In genomic region chr7:16089801-16090200, GRCh38 we compare ENCODE assay signal across 16 cellular contexts.
"Had no signal": no experiment of that assay in that cellular context is flagged by ENCODE, and none has a peak within 500 bp of the region (broad histone marks: within the 10 kb centered on the region; RNA-seq: fewer than 3 reads in every experiment).

No MANE protein-coding gene starts in this region.

- DNase-seq: IMR-90, KBM-7, NCI-H1092, NCI-H1105 treated with DMSO at 0.1 percent for 48 hours, NCI-H1417 treated with DMSO at 0.1 percent for 48 hours, NCI-H146, NCI-H1694 treated with DMSO at 0.1 percent for 48 hours, NCI-H1930, NCI-H2081, NCI-H2107, NCI-H2227 treated with DMSO at 0.1 percent for 48 hours, NCI-H524, NCI-H69, NCI-H774, RPMI8226, SHP77 had no signal
